8 cellular contexts compared by ENCODE assay signal in the genomic region with DNA sequence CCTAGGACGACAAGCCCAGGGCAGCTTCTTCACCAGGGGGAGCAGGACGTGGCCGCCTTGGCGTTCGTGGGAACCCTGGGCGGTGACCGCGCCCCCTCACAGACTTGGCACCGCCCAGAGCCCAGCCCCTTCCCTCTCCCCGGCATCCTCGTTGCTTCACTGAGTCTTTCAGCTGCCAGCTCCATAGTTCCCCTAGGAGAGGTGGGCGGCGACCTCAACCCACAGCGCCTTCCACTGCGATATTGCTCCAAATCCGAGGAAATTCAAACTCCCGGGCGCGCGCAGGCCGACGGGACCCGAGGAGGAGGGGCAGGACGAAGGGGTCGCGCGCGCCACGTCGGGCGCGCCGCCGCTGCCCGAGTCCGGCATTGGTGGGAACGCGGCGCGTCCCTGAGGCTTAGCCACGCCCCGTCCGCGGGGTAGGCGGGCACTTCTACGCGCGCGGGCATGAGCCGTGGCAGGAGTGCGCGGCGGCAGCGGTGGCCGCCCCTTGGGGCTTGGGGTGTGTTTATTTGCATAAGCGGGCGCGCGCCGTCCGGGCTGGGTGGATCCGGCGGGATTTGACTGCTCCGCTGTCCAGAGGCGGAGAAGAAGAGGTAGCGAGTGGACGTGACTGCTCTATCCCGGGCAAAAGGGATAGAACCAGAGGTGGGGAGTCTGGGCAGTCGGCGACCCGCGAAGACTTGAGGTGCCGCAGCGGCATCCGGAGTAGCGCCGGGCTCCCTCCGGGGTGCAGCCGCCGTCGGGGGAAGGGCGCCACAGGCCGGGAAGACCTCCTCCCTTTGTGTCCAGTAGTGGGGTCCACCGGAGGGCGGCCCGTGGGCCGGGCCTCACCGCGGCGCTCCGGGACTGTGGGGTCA. TPM values are rescaled to one million over a fixed set of nuclear protein-coding genes. Genes with fewer than 3 reads are reported as not detected.
DNase-seq lines count a peak whose midpoint lies in the region; ATAC-seq and TF ChIP-seq lines count a peak whose summit lies in the region.

TSS of gene APAF1 (plus strand) at position 579 of the 860 bp plus-strand sequence. CDS start 3,070 bp downstream, outside the sequence.
TSS of gene IKBIP (minus strand) at position 77 of the 860 bp plus-strand sequence. CDS start 87 bp downstream, outside the sequence.

- intact Hi-C loops in naive thymus-derived CD4-positive, alpha-beta T cell (cut with micrococcal nuclease) = loop anchor here (1.0 to 2.0 kb wide), 7 partner anchors 9 to 1738 kb away; partner anchors contain the start of genes NEDD1 (in 2 of the 2), SLC25A3 (in 2 of the 2), TMPO (in 2 of the 2) and BLTP3B (in 1 of the 2)

- DNase-seq in EL (peak; percentile 96), H4 (ENCODE audit: low spot score) (peak; percentile 90), LNCaP clone FGC (ENCODE audit: low read depth) (peak; percentile 76), RPMI8226 (peak; percentile 98), fibroblast of lung (ENCODE audit: low read depth in 2 of 2) (peak; percentile 95)
- peak; percentile 93 to 95 for DNase-seq in activated T-helper 1 cell treated with anti-CD3 and anti-CD28 coated beads, Interleukin-2, amount 50 U/mL, for 16 hours (ENCODE audit: low read depth in 1 of 2, low spot score in 1 of 2)
- peak; percentile 92 to 98 (median 96) for DNase-seq in naive thymus-derived CD4-positive, alpha-beta T cell

- H3K4me2 ChIP-seq in fibroblast of lung (ENCODE audit: extremely low read depth, insufficient read depth, low read length) = peak within 1 kb of the TSS; percentile 85

- H3K4me3 Mint-ChIP-seq in naive thymus-derived CD4-positive, alpha-beta T cell = peak within 1 kb of the TSS; percentile 94 to 100 (median 98)
- H3K4me3 Mint-ChIP-seq in stimulated activated memory B cell treated with anti-CD40 and anti-IgM and Interleukin-4, amounts not matched to agents 10 μg/mL and 1 μg/mL and 100 μg/mL, for 72 hours = peak within 1 kb of the TSS; percentile 95

- ATAC-seq in naive thymus-derived CD4-positive, alpha-beta T cell = peak; percentile 96
- peak; percentile 97 for ATAC-seq in stimulated activated memory B cell treated with anti-CD40 and anti-IgM and Interleukin-4, amounts not matched to agents 10 μg/mL and 1 μg/mL and 100 μg/mL, for 72 hours

- no peaks in the 10 kb centered on the region for H3K9me3 ChIP-seq in fibroblast of lung (ENCODE audit: control insufficient read depth, insufficient read depth, low read depth, low read length)
- H3K9me3 ChIP-seq in naive thymus-derived CD4-positive, alpha-beta T cell (ENCODE audit: control insufficient read depth in 2 of 3, low read length in 3 of 3) = no peaks in the 10 kb centered on the region

- peak within 1 kb of the TSS; percentile 83 for H3K9ac ChIP-seq in fibroblast of lung (ENCODE audit: insufficient read depth, low read length)

- peak within 1 kb of the TSS; percentile 94 for H3K4me3 ChIP-seq in LNCaP clone FGC (ENCODE audit: low read depth, low read length)
- peak within 1 kb of the TSS; percentile 74 to 98 (median 80) for H3K4me3 ChIP-seq in fibroblast of lung (replicated peaks in 1 of 4; ENCODE audit: control extremely low read depth in 1 of 4, insufficient read depth in 1 of 4, low read depth in 3 of 4, low read length in 4 of 4)
- H3K4me3 ChIP-seq in naive thymus-derived CD4-positive, alpha-beta T cell (ENCODE audit: low read length) = peak within 1 kb of the TSS; percentile 72

- H3K4me1 Mint-ChIP-seq in naive thymus-derived CD4-positive, alpha-beta T cell = peaks cover 7 to 40% (median 27%) of the 10 kb centered on the region in 7 donors
- H3K4me1 Mint-ChIP-seq in stimulated activated memory B cell treated with anti-CD40 and anti-IgM and Interleukin-4, amounts not matched to agents 10 μg/mL and 1 μg/mL and 100 μg/mL, for 72 hours = peaks cover 20% of the 10 kb centered on the region

- H3K27me3 Mint-ChIP-seq in naive thymus-derived CD4-positive, alpha-beta T cell = no peaks in the 10 kb centered on the region
- no peaks in the 10 kb centered on the region for H3K27me3 Mint-ChIP-seq in stimulated activated memory B cell treated with anti-CD40 and anti-IgM and Interleukin-4, amounts not matched to agents 10 μg/mL and 1 μg/mL and 100 μg/mL, for 72 hours

- H3K27ac Mint-ChIP-seq in naive thymus-derived CD4-positive, alpha-beta T cell = peak within 1 kb of the TSS; percentile 84 to 97 (median 93)
- H3K27ac Mint-ChIP-seq in stimulated activated memory B cell treated with anti-CD40 and anti-IgM and Interleukin-4, amounts not matched to agents 10 μg/mL and 1 μg/mL and 100 μg/mL, for 72 hours = peak within 1 kb of the TSS; percentile 97

- H3K27me3 ChIP-seq in fibroblast of lung (ENCODE audit: control insufficient read depth, insufficient read depth, low read length) = no peaks in the 10 kb centered on the region
- H3K27me3 ChIP-seq in naive thymus-derived CD4-positive, alpha-beta T cell (ENCODE audit: control insufficient read depth in 2 of 2, insufficient read depth in 2 of 2, low read length in 2 of 2) = no peaks in the 10 kb centered on the region

- TF ChIP-seq CTCF in LNCaP clone FGC (IDR thresholded peaks at IDR 0.05; ENCODE audit: control insufficient read depth, extremely low read depth, insufficient read depth) (no peak), fibroblast of lung (conservative IDR thresholded peaks at IDR 0.05 in 1 of 2, IDR thresholded peaks at IDR 0.05 in 1 of 2; ENCODE audit: low read depth in 1 of 2, low read length in 2 of 2) (no peak)

- POLR2A ChIA-PET in naive thymus-derived CD4-positive, alpha-beta T cell (lab: Charles Lee) = interaction anchor here (1.1 to 2.3 kb wide), 5 partner anchors 51 to 132 kb away, joined by 3 to 24 read pairs (median 9); partner anchors contain the start of genes SLC25A3 and TMPO

- peaks cover 4% of the 10 kb centered on the region for H3K36me3 ChIP-seq in fibroblast of lung (ENCODE audit: control insufficient read depth, insufficient read depth, low read length)
- peaks cover 0 to 21% (median 3%) of the 10 kb centered on the region in 3 experiments for H3K36me3 ChIP-seq in naive thymus-derived CD4-positive, alpha-beta T cell (ENCODE audit: control insufficient read depth in 2 of 3, insufficient read depth in 3 of 3, low read length in 3 of 3)

- peak within 1 kb of the TSS; percentile 79 for H2AFZ ChIP-seq in fibroblast of lung (ENCODE audit: low read length)

- peak within 1 kb of the TSS; percentile 91 for H3K27ac ChIP-seq in fibroblast of lung (ENCODE audit: insufficient read depth, low read length)
- H3K27ac ChIP-seq in naive thymus-derived CD4-positive, alpha-beta T cell (ENCODE audit: low read depth, low read length) = peak within 1 kb of the TSS; percentile 76

- peaks cover 80% of the 10 kb centered on the region for H3K79me2 ChIP-seq in fibroblast of lung (ENCODE audit: control insufficient read depth, insufficient read depth, low read length)

- H3K36me3 Mint-ChIP-seq in naive thymus-derived CD4-positive, alpha-beta T cell = peaks cover 0 to 10% (median 5%) of the 10 kb centered on the region in 5 donors
- peaks cover 9% of the 10 kb centered on the region for H3K36me3 Mint-ChIP-seq in stimulated activated memory B cell treated with anti-CD40 and anti-IgM and Interleukin-4, amounts not matched to agents 10 μg/mL and 1 μg/mL and 100 μg/mL, for 72 hours

- no peaks in the 10 kb centered on the region for H3K4me1 ChIP-seq in fibroblast of lung (ENCODE audit: control insufficient read depth, extremely low read depth, insufficient read depth, low read length)
- H3K4me1 ChIP-seq in naive thymus-derived CD4-positive, alpha-beta T cell (ENCODE audit: control insufficient read depth in 2 of 2, insufficient read depth in 2 of 2, low read length in 2 of 2) = peaks cover 0 to 8% of the 10 kb centered on the region in 2 donors

- no peaks in the 10 kb centered on the region for H4K20me1 ChIP-seq in fibroblast of lung (ENCODE audit: control insufficient read depth, extremely low read depth, insufficient read depth, low read length)

- H3K9me3 Mint-ChIP-seq in naive thymus-derived CD4-positive, alpha-beta T cell = no peaks in the 10 kb centered on the region
- H3K9me3 Mint-ChIP-seq in stimulated activated memory B cell treated with anti-CD40 and anti-IgM and Interleukin-4, amounts not matched to agents 10 μg/mL and 1 μg/mL and 100 μg/mL, for 72 hours = no peaks in the 10 kb centered on the region

- CTCF ChIA-PET in naive thymus-derived CD4-positive, alpha-beta T cell (lab: Charles Lee) = interaction anchor here (0.6 to 2.1 kb wide), 3 partner anchors 11 to 51 kb away, joined by 3 to 5 read pairs (median 3); partner anchors contain the start of gene SLC25A3

RNA-seq across cellular contexts. Expression of gene APAF1, which starts in this region (rescaled TPM):
- 6.4 and 7.2 TPM in 2 replicates for total RNA-seq in H4 (2014; rRNA removed; shearing (Covaris generic))
- total RNA-seq in fibroblast of lung = 19.3 and 23.3 TPM in 2 replicates
- 13.6 and 14.8 TPM in 2 replicates for polyA plus RNA-seq in fibroblast of lung
- polyA plus RNA-seq in fibroblast of lung (2012) = 8.9 and 9.8 TPM in 2 replicates
- 4.4 and 6.8 TPM in 2 replicates for polyA minus RNA-seq in fibroblast of lung (ENCODE audit: low replicate concordance)
- total RNA-seq in naive thymus-derived CD4-positive, alpha-beta T cell = 10 to 100 TPM; 22.8 to 36.4 (median 28.6) TPM
- 1 to 10 TPM; 3.4 to 7.4 TPM for polyA plus RNA-seq in naive thymus-derived CD4-positive, alpha-beta T cell

RNA-seq across cellular contexts. Expression of gene IKBIP, which starts in this region (rescaled TPM):
- total RNA-seq in H4 (2014; rRNA removed; shearing (Covaris generic)) = 34.3 and 37.6 TPM in 2 replicates
- total RNA-seq in fibroblast of lung = 38.5 and 43.9 TPM in 2 replicates
- 58.4 and 58.5 TPM in 2 replicates for polyA plus RNA-seq in fibroblast of lung
- polyA plus RNA-seq in fibroblast of lung (2012) = 55.7 and 56.0 TPM in 2 replicates
- polyA minus RNA-seq in fibroblast of lung (ENCODE audit: low replicate concordance) = 0.55 and 0.82 TPM in 2 replicates
- 10 to 100 TPM in 1 of 5 experiments, 1 to 10 TPM in 4; 2.3 to 24.6 (median 6.1) TPM for total RNA-seq in naive thymus-derived CD4-positive, alpha-beta T cell
- 1 to 10 TPM; 4.6 to 5.3 TPM for polyA plus RNA-seq in naive thymus-derived CD4-positive, alpha-beta T cell

Comparison
In these comparisons a context has a peak if more than half of its experiments do, and no peak if none do; other contexts are left out.
1. Peak in every context shown above with its lines: DNase-seq, ATAC-seq, H3K4me3 ChIP-seq and H3K27ac ChIP-seq.